17 cellular contexts compared by ENCODE assay signal in the genomic region with DNA sequence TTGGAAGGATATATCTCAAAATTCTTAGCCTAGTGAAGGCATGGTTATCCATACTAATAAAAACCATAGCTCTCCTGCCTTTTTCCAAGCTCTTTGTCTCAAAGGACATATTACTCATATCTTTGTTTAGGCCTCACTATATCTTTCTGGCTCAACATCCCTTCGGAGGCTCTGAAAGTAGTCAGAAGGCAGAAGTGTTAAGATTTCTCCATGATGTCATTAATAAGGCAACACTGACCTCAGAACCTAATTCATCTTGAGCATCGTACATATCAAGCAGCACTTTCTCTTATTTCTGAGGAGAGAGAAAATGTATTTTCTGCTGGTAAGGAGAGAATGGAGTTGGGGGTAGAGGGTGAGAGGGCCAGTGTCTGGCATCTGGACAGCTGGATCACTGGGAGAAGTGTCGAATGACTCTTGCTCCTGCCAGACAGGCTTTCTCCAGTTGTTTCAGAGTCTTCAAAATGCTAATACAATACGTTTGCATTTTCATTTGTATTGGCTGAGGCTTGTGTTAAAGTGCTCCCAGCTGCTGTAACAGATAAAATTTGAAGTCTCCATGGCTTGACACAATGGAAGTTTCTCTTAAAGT.
A peak's percentile ranks its signal among the peaks of the same experiment; 100 is the strongest.
DNase-seq lines count a peak whose midpoint lies in the region; ATAC-seq and TF ChIP-seq lines count a peak whose summit lies in the region.
"Had no signal": no experiment of that assay in that cellular context is flagged by ENCODE, and none has a peak within 500 bp of the region (broad histone marks: within the 10 kb centered on the region; RNA-seq: fewer than 3 reads in every experiment).

No MANE protein-coding gene starts in this region.

- H3K79me1 ChIP-seq in mesendoderm (ENCODE audit: low read length), result no peaks in the 10 kb centered on the region

- H3K79me2 ChIP-seq in mesendoderm (ENCODE audit: control insufficient read depth, insufficient read depth, low read length), result no peaks in the 10 kb centered on the region

- peak overlapping the region; percentile 91 for H2AK5ac ChIP-seq in mesendoderm (ENCODE audit: low read length)

- no peaks in the 10 kb centered on the region for H3K27me3 ChIP-seq in mesendoderm (ENCODE audit: insufficient read depth, low read length, poor library complexity)
- no peaks in the 10 kb centered on the region for H3K27me3 ChIP-seq in H7 (ENCODE audit: control insufficient read depth, insufficient read depth, low read length)
- H3K27me3 ChIP-seq: BE2C had no signal

- intact Hi-C loops in Right ventricle myocardium inferior (cut with DNase I), result no loop called here
- intact Hi-C loops in cardiac septum (cut with DNase I), result no loop called here

- peak; percentile 10 for ATAC-seq in Right ventricle myocardium inferior

- peak overlapping the region; percentile 68 for H4K5ac ChIP-seq in mesendoderm (ENCODE audit: low read length)

- peak overlapping the region; percentile 69 for H3K56ac ChIP-seq in mesendoderm (ENCODE audit: low read length)

- no peak for TF ChIP-seq CTCF in fibroblast of mammary gland (conservative IDR thresholded peaks at IDR 0.05; ENCODE audit: control insufficient read depth, insufficient read depth, low read depth, low read length)

- H3K9ac ChIP-seq in mesendoderm (ENCODE audit: low read length), result no peak overlapping the region

- peaks cover 19% of the 10 kb centered on the region for H3K4me1 ChIP-seq in mesendoderm (ENCODE audit: control insufficient read depth, low read depth, low read length)

- peak overlapping the region; percentile 67 for H2BK15ac ChIP-seq in mesendoderm (replicated peaks; ENCODE audit: low read depth)

- no peak for DNase-seq in Right ventricle myocardium inferior (ENCODE audit: missing footprints)
- DNase-seq in cardiac septum (ENCODE audit: low spot score), result no peak
- peak; percentile 79 for DNase-seq in fibroblast of mammary gland (ENCODE audit: low read depth)
- DNase-seq in mesendoderm, result no peak
- DNase-seq in stromal cell of bone marrow (ENCODE audit: low read depth), result peak; percentile 45
- no peak for DNase-seq in AG20443 (ENCODE audit: low spot score)
- DNase-seq in HUDEP-2 (lab: John Stamatoyannopoulos, UW; ENCODE audit: unreplicated experiment in 76 of 76), result no peak
- DNase-seq in H7, result no peak
- DNase-seq: BE2C; Calu3; CD4-positive, alpha-beta memory T cell; HCEC 1CT; NCI-H2029; NCI-H748 treated with DMSO at 0.1 percent for 48 hours; OCI-M1; RPMI8226 had no signal

- H3K4ac ChIP-seq in mesendoderm (ENCODE audit: low read depth, low read length), result peak overlapping the region; percentile 70

- peak overlapping the region; percentile 96 for H2BK5ac ChIP-seq in mesendoderm (ENCODE audit: low read length)

- H3K27ac ChIP-seq in mesendoderm (ENCODE audit: low read depth, low read length), result no peak overlapping the region
- H3K27ac ChIP-seq: 22Rv1 had no signal

- H3K4me3 ChIP-seq in fibroblast of mammary gland (ENCODE audit: control insufficient read depth, low read depth, low read length) (no peak overlapping the region), mesendoderm (ENCODE audit: low read length) (no peak overlapping the region), H7 (ENCODE audit: insufficient read depth, low read depth, low read length) (no peak overlapping the region)

- WGBS in mesendoderm (ENCODE audit: extremely low coverage, insufficient coverage, low lambda C conversion rate), result no CpG with 5 or more reads among the region's 4 CpGs

- no peak overlapping the region for H3K23ac ChIP-seq in mesendoderm (ENCODE audit: low read length)

- H2BK120ac ChIP-seq in mesendoderm (ENCODE audit: low read depth, low read length), result peak overlapping the region; percentile 65

- no peak overlapping the region for H4K8ac ChIP-seq in mesendoderm (ENCODE audit: low read depth, low read length)

- no peak overlapping the region for H3K4me2 ChIP-seq in mesendoderm (ENCODE audit: low read length)

- no peaks in the 10 kb centered on the region for H3K36me3 ChIP-seq in mesendoderm (ENCODE audit: control insufficient read depth, insufficient read depth, low read length)
- H3K36me3 ChIP-seq in H7 (replicated peaks; ENCODE audit: control insufficient read depth, insufficient read depth, low read length), result no peaks in the 10 kb centered on the region
- H3K36me3 ChIP-seq: BE2C had no signal

- peak overlapping the region; percentile 65 for H3K18ac ChIP-seq in mesendoderm (ENCODE audit: low read length)

Comparison
In these comparisons a context has a peak if more than half of its experiments do, and no peak if none do; other contexts are left out.
1. DNase-seq: peak in fibroblast of mammary gland (single experiment) and stromal cell of bone marrow (single experiment); none in Right ventricle myocardium inferior (single experiment), cardiac septum (single experiment), mesendoderm (single experiment), AG20443 (single experiment), HUDEP-2 (0 of 76) and H7 (single experiment).